Comparison of ENCODE assay signal across 13 cellular contexts in the genomic region with DNA sequence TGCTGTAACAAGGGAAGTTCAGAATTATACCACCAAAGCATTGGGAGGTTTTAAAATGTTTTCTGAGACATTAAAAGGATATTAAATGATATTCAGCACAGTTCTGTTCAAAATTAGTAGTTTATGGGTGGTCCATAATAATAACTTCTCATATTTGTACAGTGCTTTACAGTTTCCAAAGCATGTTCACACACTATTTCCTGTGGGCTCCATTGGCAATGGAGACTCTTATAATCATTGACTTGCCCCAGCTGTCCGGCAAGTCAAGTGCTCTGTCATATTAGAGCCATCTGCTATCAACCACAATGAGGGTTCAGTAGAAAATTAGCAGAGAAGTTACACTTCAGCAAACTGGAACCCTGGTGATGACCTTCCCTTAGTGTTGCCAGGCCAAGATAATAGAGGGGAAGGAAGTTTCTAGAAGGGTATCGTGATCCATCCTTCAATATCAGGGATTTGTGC.
DNase-seq lines count a peak whose midpoint lies in the region; ATAC-seq, FAIRE-seq and TF ChIP-seq lines count a peak whose summit lies in the region.
"Had no signal": no experiment of that assay in that cellular context is flagged by ENCODE, and none has a peak within 500 bp of the region (broad histone marks: within the 10 kb centered on the region; RNA-seq: fewer than 3 reads in every experiment).

No MANE protein-coding gene starts in this region.

- H3K27ac ChIP-seq in lower lobe of right lung (no peak overlapping the region), HepG2 (ENCODE audit: extremely low read length, insufficient read depth, low read length) (no peak overlapping the region)

- TF ChIP-seq EP300 in HepG2 (IDR thresholded peaks at IDR 0.05; ENCODE audit: low read depth in 2 of 2, low read length in 2 of 2) (no peak), HepG2 (CRISPR knock-in tag; IDR thresholded peaks at IDR 0.05; ENCODE audit: borderline replicate concordance) (no peak)

- no peaks in the 10 kb centered on the region for H3K36me3 Mint-ChIP-seq in Calu3 (ENCODE audit: insufficient read depth, unreplicated experiment)
- H3K36me3 Mint-ChIP-seq: activated CD8-positive, alpha-beta memory T cell treated with anti-CD3 and anti-CD28 coated beads, Interleukin-2, amount 10 ng/mL, durations not matched to agents 7 days and 5 days had no signal

- H3K4me2 ChIP-seq in HepG2 (ENCODE audit: low read depth, low read length), result no peak overlapping the region

- TF ChIP-seq CTCF in lower lobe of right lung (IDR thresholded peaks at IDR 0.05) (peak; percentile 6), Calu3 (IDR thresholded peaks at IDR 0.05; ENCODE audit: unreplicated experiment) (no peak), HepG2 (CRISPR knock-in tag; IDR thresholded peaks at IDR 0.05) (no peak)

- ATAC-seq in GM21381 (IDR thresholded peaks at IDR 0.05; ENCODE audit: unreplicated experiment), result peak; percentile 61
- peak; percentile 91 for ATAC-seq in HG03354 (IDR thresholded peaks at IDR 0.05; ENCODE audit: poor library complexity, severe bottlenecking, unreplicated experiment)
- ATAC-seq in lower lobe of right lung, result no peak
- no peak for ATAC-seq in HepG2

- DNase-seq in GM18507 (ENCODE audit: extremely low spot score, insufficient read length, low read depth) (peak; percentile 15), lower lobe of right lung (no peak), Ammon's horn (ENCODE audit: low spot score) (no peak), Calu3 (no peak), HepG2 (ENCODE audit: low spot score) (no peak)
- DNase-seq: activated CD8-positive, alpha-beta memory T cell treated with anti-CD3 and anti-CD28 coated beads, Interleukin-2, amount 10 ng/mL, durations not matched to agents 7 days and 5 days; DMS153; effector CD8-positive, alpha-beta T cell; NCI-H1417 treated with DMSO at 0.1 percent for 48 hours; stimulated activated CD4-positive, alpha-beta T cell treated with anti-CD3 and anti-CD28 coated beads, Interleukin-15, amount 100 ng/mL, for 24 hours had no signal

- H3K27ac Mint-ChIP-seq in Calu3 (ENCODE audit: unreplicated experiment), result no peak overlapping the region
- H3K27ac Mint-ChIP-seq: activated CD8-positive, alpha-beta memory T cell treated with anti-CD3 and anti-CD28 coated beads, Interleukin-2, amount 10 ng/mL, durations not matched to agents 7 days and 5 days had no signal

- H3K36me3 ChIP-seq in lower lobe of right lung (no peaks in the 10 kb centered on the region), HepG2 (replicated peaks in 1 of 2; ENCODE audit: control insufficient read depth in 1 of 2, insufficient read depth in 2 of 2, low read length in 2 of 2) (no peaks in the 10 kb centered on the region)
- H3K36me3 ChIP-seq: HAP-1 had no signal

- H4K20me1 ChIP-seq in HepG2 (ENCODE audit: insufficient read depth, low read length), result no peaks in the 10 kb centered on the region

- H3K4me3 Mint-ChIP-seq in Calu3 (ENCODE audit: low read depth, unreplicated experiment), result no peak overlapping the region
- H3K4me3 Mint-ChIP-seq: activated CD8-positive, alpha-beta memory T cell treated with anti-CD3 and anti-CD28 coated beads, Interleukin-2, amount 10 ng/mL, durations not matched to agents 7 days and 5 days had no signal

- H3K4me3 ChIP-seq in lower lobe of right lung (no peak overlapping the region), HepG2 (replicated peaks in 1 of 3; ENCODE audit: insufficient read depth in 1 of 3, low read depth in 2 of 3, low read length in 3 of 3) (no peak overlapping the region)
- H3K4me3 ChIP-seq: HAP-1 had no signal

- H3K27me3 ChIP-seq in lower lobe of right lung (ENCODE audit: low read depth) (no peaks in the 10 kb centered on the region), HepG2 (ENCODE audit: control insufficient read depth in 1 of 2, insufficient read depth in 2 of 2, low read length in 2 of 2) (peaks cover 0 to 1% of the 10 kb centered on the region in 2 experiments; a peak in 2 of 5 replicates)

- no peak for TF ChIP-seq RAD21 in HepG2 (CRISPR knock-in tag; IDR thresholded peaks at IDR 0.05)

- intact Hi-C loops in lower lobe of right lung (cut with DNase I), result no loop called here
- intact Hi-C loops in Calu3 (cut with micrococcal nuclease; ENCODE audit: unreplicated experiment), result loop anchor here (2.0 to 10.0 kb wide), 4 partner anchors 111 to 795 kb away; no protein-coding TSS in a partner anchor
- intact Hi-C loops in HepG2 (cut with micrococcal nuclease; ENCODE audit: unreplicated experiment), result loop anchor here (1.0 to 5.0 kb wide), 3 partner anchors 113 to 795 kb away; a partner anchor contains a TSS

- FAIRE-seq in GM18507 (lab: Jason Lieb, UNC) (no peak), HepG2 (lab: Jason Lieb, UNC) (no peak)

- in situ Hi-C loops in HepG2 (cut with HindIII; ENCODE audit: extremely low pct_ligation_motif_present, low pct_unique_long_range_greater_than_20kb), result loop anchor here (5.0 to 10.0 kb wide), 2 partner anchors 545 to 792 kb away; a partner anchor contains a TSS

- POLR2A ChIA-PET in HepG2 (lab: Yijun Ruan, JAX), result no interaction called here

- H3K4me1 ChIP-seq in lower lobe of right lung (no peaks in the 10 kb centered on the region), HepG2 (ENCODE audit: insufficient read depth, low read length) (no peaks in the 10 kb centered on the region)
- H3K4me1 ChIP-seq: HAP-1 had no signal

- TF ChIP-seq POLR2A in HepG2 (IDR thresholded peaks at IDR 0.05; ENCODE audit: insufficient read depth in 1 of 2, low read depth in 2 of 2, low read length in 2 of 2), result no peak

- H3K79me2 ChIP-seq in HepG2 (ENCODE audit: insufficient read depth, low read length), result no peaks in the 10 kb centered on the region

- CTCF ChIA-PET in Calu3 (lab: Charles Lee), result interaction anchor here (0.6 to 2.9 kb wide), 4 partner anchors 10 to 544 kb away, joined by 3 to 17 read pairs (median 4); no protein-coding TSS in a partner anchor
- CTCF ChIA-PET in HepG2 (lab: Yijun Ruan, JAX; ENCODE audit: low intra/inter-chr PET ratio, low total read pairs), result interaction anchor here (1.1 to 1.6 kb wide), 2 partner anchors 20 to 795 kb away, joined by 3 to 21 read pairs; no protein-coding TSS in a partner anchor

- H2AFZ ChIP-seq in HepG2 (ENCODE audit: low read length), result no peak overlapping the region

- no peaks in the 10 kb centered on the region for H3K9me3 Mint-ChIP-seq in Calu3 (ENCODE audit: low read depth, unreplicated experiment)

- H3K9ac ChIP-seq in HepG2 (ENCODE audit: insufficient read depth, low read depth, low read length), result no peak overlapping the region

- H3K27me3 Mint-ChIP-seq in Calu3 (ENCODE audit: unreplicated experiment), result peaks cover 39% of the 10 kb centered on the region

- BruUV-seq in Calu3 (replicated peaks; lab: Mats Ljungman, UMichigan) (no TSS peak), HepG2 (replicated peaks; lab: Mats Ljungman, UMichigan) (no TSS peak)

- H3K4me1 Mint-ChIP-seq in Calu3 (ENCODE audit: low read depth, unreplicated experiment), result no peaks in the 10 kb centered on the region

- no peaks in the 10 kb centered on the region for H3K9me3 ChIP-seq in lower lobe of right lung
- H3K9me3 ChIP-seq in HepG2 (ENCODE audit: low read length), result no peaks in the 10 kb centered on the region
- H3K9me3 ChIP-seq: HAP-1 had no signal

- 21% methylated on average over 2 of the region's 2 CpGs for WGBS in HepG2 (ENCODE audit: low lambda C conversion rate)

TF ChIP-seq in HepG2, 621 proteins besides CTCF, POLR2A, EP300 and RAD21:
- no peak for TF ChIP-seq ZNF83 (CRISPR knock-in tag; IDR thresholded peaks at IDR 0.05; ENCODE audit: borderline replicate concordance)
- TF ChIP-seq SCMH1 (CRISPR knock-in tag; IDR thresholded peaks at IDR 0.05; ENCODE audit: borderline replicate concordance), result no peak
- TF ChIP-seq JDP2 (CRISPR knock-in tag; IDR thresholded peaks at IDR 0.05; ENCODE audit: borderline replicate concordance), result no peak
- TF ChIP-seq GABPB1 (CRISPR knock-in tag; IDR thresholded peaks at IDR 0.05), result no peak
- no peak for TF ChIP-seq PCBP2 (optimal IDR thresholded peaks at IDR 0.05; ENCODE audit: low read depth, low read length, poor library complexity, severe bottlenecking)
- no peak for TF ChIP-seq ZNF225 (CRISPR knock-in tag; IDR thresholded peaks at IDR 0.05)

Comparison
In these comparisons a context has a peak if more than half of its experiments do, and no peak if none do; other contexts are left out.
1. ATAC-seq: peak in GM21381 (single experiment) and HG03354 (single experiment); none in lower lobe of right lung (0 of 2) and HepG2 (single experiment).